8 cellular contexts compared by ENCODE assay signal in the genomic region with DNA sequence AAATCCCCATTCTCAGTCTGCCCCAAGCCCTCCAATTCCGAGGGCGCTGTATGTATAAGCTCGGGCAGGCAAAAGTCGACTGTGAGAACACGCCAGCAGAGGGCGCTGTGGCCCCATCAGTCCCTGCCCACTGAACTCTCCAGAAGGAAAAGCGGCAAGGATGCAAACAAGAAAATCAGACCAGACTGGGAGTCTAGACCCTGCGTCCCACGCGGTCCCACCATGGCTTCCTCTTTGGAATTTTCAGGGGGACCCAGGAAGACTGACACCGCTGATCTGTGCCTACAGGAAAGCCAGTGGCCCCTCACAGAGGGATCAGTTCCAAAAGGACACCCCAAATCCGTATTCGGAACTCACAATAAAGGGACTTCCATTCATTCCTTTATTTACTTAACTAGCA. TPM values are rescaled to one million over a fixed set of nuclear protein-coding genes. Genes with fewer than 3 reads are reported as not detected.
DNase-seq lines count a peak whose midpoint lies in the region; ATAC-seq and TF ChIP-seq lines count a peak whose summit lies in the region.

No MANE protein-coding gene starts in this region.

- TF ChIP-seq CTCF in gastroesophageal sphincter (IDR thresholded peaks at IDR 0.05) (peak in 3 of 4 experiments; percentile 80 to 88 (median 86)), testis (IDR thresholded peaks at IDR 0.05) (peak; percentile 79 to 95 (median 88))

- H3K4me3 ChIP-seq in gastroesophageal sphincter (no peak overlapping the region), testis (peak overlapping the region in 1 of 2 donors; percentile 4)

- TF ChIP-seq EP300 in gastroesophageal sphincter (IDR thresholded peaks at IDR 0.05): no peak

- ATAC-seq in GM21737 (IDR thresholded peaks at IDR 0.05; ENCODE audit: unreplicated experiment): peak; percentile 74
- peak; percentile 65 for ATAC-seq in gastroesophageal sphincter

- no peaks in the 10 kb centered on the region for H3K9me3 ChIP-seq in gastroesophageal sphincter
- H3K9me3 ChIP-seq in testis: no peaks in the 10 kb centered on the region

- H3K36me3 ChIP-seq in gastroesophageal sphincter (no peaks in the 10 kb centered on the region), testis (ENCODE audit: low read depth, missing control alignments) (no peaks in the 10 kb centered on the region)

- H3K27me3 ChIP-seq in gastroesophageal sphincter (no peaks in the 10 kb centered on the region), testis (no peaks in the 10 kb centered on the region)

- peak; percentile 58 for DNase-seq in DMS153 (lab: John Stamatoyannopoulos, UW)
- DNase-seq in M059J (ENCODE audit: low read depth): peak; percentile 72
- peak; percentile 54 to 73 for DNase-seq in SHP77 (lab: John Stamatoyannopoulos, UW)
- DNase-seq in activated effector memory CD4-positive, alpha-beta T cell treated with Interleukin-2 at 50 U/mL for 16 hours: peak; percentile 49
- DNase-seq in occipital lobe (lab: John Stamatoyannopoulos, UW): peak; percentile 70
- DNase-seq in testis: peak; percentile 91

- H3K4me1 ChIP-seq in gastroesophageal sphincter (peaks cover 0 to 11% (median 0%) of the 10 kb centered on the region in 3 donors), testis (no peaks in the 10 kb centered on the region)

- TF ChIP-seq POLR2A in gastroesophageal sphincter (IDR thresholded peaks at IDR 0.05) (no peak), testis (IDR thresholded peaks at IDR 0.05) (no peak)

- WGBS in gastroesophageal sphincter (ENCODE audit: low coverage in 1 of 2), 2 donors: 7 to 20% methylated on average over 3 to 5 of the region's 13 CpGs
- WGBS in testis, 2 donors: 15 to 34% methylated on average over 13 of the region's 13 CpGs

- intact Hi-C loops in testis (cut with DNase I; ENCODE audit: low total_unique reads): loop anchor here (10.0 kb wide), 1 partner anchor 472 kb away; no protein-coding TSS in a partner anchor

- H3K27ac ChIP-seq in gastroesophageal sphincter: no peak overlapping the region
- H3K27ac ChIP-seq in testis: no peak overlapping the region

RNA-seq across cellular contexts. Expression of a gene that starts 19.5 kb away (rescaled TPM):
- total RNA-seq in M059J (2014; rRNA removed; shearing (Covaris generic)): not detected in 2 replicates
- total RNA-seq in gastroesophageal sphincter (not detected), occipital lobe (not detected), testis (10 to 100 TPM; 32.1 to 69.9 TPM)
- 131 TPM for polyA plus RNA-seq in testis (ENCODE audit: insufficient read depth, low read depth, low replicate concordance)

RNA-seq across cellular contexts. Expression of a gene that starts 35.6 kb away (rescaled TPM):
- not detected in 2 replicates for total RNA-seq in M059J (2014; rRNA removed; shearing (Covaris generic))
- total RNA-seq in gastroesophageal sphincter (not detected), occipital lobe (not detected), testis (1 to 10 TPM; 1.1 to 6.1 TPM)
- 7.5 TPM for polyA plus RNA-seq in testis (ENCODE audit: insufficient read depth, low read depth, low replicate concordance)

Comparison
In these comparisons a context has a peak if more than half of its experiments do, and no peak if none do; other contexts are left out.
1. RNA of a gene that starts 19.5 kb away (total RNA-seq): 32.1 to 69.9 TPM in testis; not detected in M059J, not detected in gastroesophageal sphincter and not detected in occipital lobe (single experiment); every median in the first group is over 10 times any median in the second.
2. Peak in every context shown above with its lines, with median percentiles within 50 percentile points of each other: DNase-seq.